Comparison of ENCODE assay signal across 8 cellular contexts in genomic region chr9:100322954-100323536, GRCh38. TPM values are rescaled to one million over a fixed set of nuclear protein-coding genes. Genes with fewer than 3 reads are reported as not detected.
DNase-seq lines count a peak whose midpoint lies in the region; ATAC-seq, FAIRE-seq and TF ChIP-seq lines count a peak whose summit lies in the region.

No MANE protein-coding gene starts in this region.

- intact Hi-C loops in mucosa of descending colon (cut with DNase I, micrococcal nuclease) = no loop called here

- H3K9me3 Mint-ChIP-seq in activated CD8-positive, alpha-beta memory T cell treated with anti-CD3 and anti-CD28 coated beads, Interleukin-2, amount 10 ng/mL, durations not matched to agents 7 days and 5 days (ENCODE audit: low read depth) = no peaks in the 10 kb centered on the region

- H3K4me1 Mint-ChIP-seq in activated CD8-positive, alpha-beta memory T cell treated with anti-CD3 and anti-CD28 coated beads, Interleukin-2, amount 10 ng/mL, durations not matched to agents 7 days and 5 days = peaks cover 5% of the 10 kb centered on the region

- DNase-seq in activated CD8-positive, alpha-beta memory T cell treated with anti-CD3 and anti-CD28 coated beads, Interleukin-2, amount 10 ng/mL, durations not matched to agents 7 days and 5 days = peak; percentile 53
- no peak for DNase-seq in activated CD8-positive, alpha-beta memory T cell treated with anti-CD3 and anti-CD28 coated beads for 24 hours
- DNase-seq in HTR-8/SVneo (ENCODE audit: insufficient read length, low spot score) (peak; percentile 8), RKO (ENCODE audit: low spot score) (peak; percentile 70), dermis microvascular lymphatic vessel endothelial cell (ENCODE audit: low read depth in 2 of 2) (peak; percentile 38 to 50), mucosa of descending colon (peak in 1 of 3 donors; percentile 52)

- H3K36me3 ChIP-seq in mucosa of descending colon (ENCODE audit: low read depth) = no peaks in the 10 kb centered on the region

- FAIRE-seq in HTR-8/SVneo (lab: Jason Lieb, UNC) = no peak

- no peaks in the 10 kb centered on the region for H3K9me3 ChIP-seq in mucosa of descending colon

- TF ChIP-seq CTCF in mucosa of descending colon (IDR thresholded peaks at IDR 0.05) = peak; percentile 41

- H3K4me3 ChIP-seq in mucosa of descending colon = no peak overlapping the region

- ATAC-seq in activated CD8-positive, alpha-beta memory T cell treated with anti-CD3 and anti-CD28 coated beads, Interleukin-2, amount 10 ng/mL, durations not matched to agents 7 days and 5 days = no peak
- ATAC-seq in mucosa of descending colon (no peak), GM19455 (IDR thresholded peaks at IDR 0.05; ENCODE audit: unreplicated experiment) (no peak), GM21447 (IDR thresholded peaks at IDR 0.05; ENCODE audit: unreplicated experiment) (no peak)

- H3K4me1 ChIP-seq in mucosa of descending colon (ENCODE audit: low read depth) = no peaks in the 10 kb centered on the region

- no peak overlapping the region for H3K27ac Mint-ChIP-seq in activated CD8-positive, alpha-beta memory T cell treated with anti-CD3 and anti-CD28 coated beads, Interleukin-2, amount 10 ng/mL, durations not matched to agents 7 days and 5 days

- H3K4me3 Mint-ChIP-seq in activated CD8-positive, alpha-beta memory T cell treated with anti-CD3 and anti-CD28 coated beads, Interleukin-2, amount 10 ng/mL, durations not matched to agents 7 days and 5 days = no peak overlapping the region

- peaks cover 34% of the 10 kb centered on the region for H3K36me3 Mint-ChIP-seq in activated CD8-positive, alpha-beta memory T cell treated with anti-CD3 and anti-CD28 coated beads, Interleukin-2, amount 10 ng/mL, durations not matched to agents 7 days and 5 days

- H3K27me3 Mint-ChIP-seq in activated CD8-positive, alpha-beta memory T cell treated with anti-CD3 and anti-CD28 coated beads, Interleukin-2, amount 10 ng/mL, durations not matched to agents 7 days and 5 days = no peaks in the 10 kb centered on the region

- CTCF ChIA-PET in activated CD8-positive, alpha-beta memory T cell treated with anti-CD3 and anti-CD28 coated beads, Interleukin-2, amount 10 ng/mL, durations not matched to agents 7 days and 5 days (lab: Charles Lee) = interaction anchor here (1.0 to 4.0 kb wide), 7 partner anchors 27 to 512 kb away, joined by 3 to 30 read pairs (median 4); partner anchors contain the start of genes MSANTD3 and TEX10

RNA-seq across cellular contexts. Expression of gene TEX10, which starts 29.7 kb away (rescaled TPM):
- 10 to 100 TPM; 21.0 to 24.4 TPM for total RNA-seq in activated CD8-positive, alpha-beta memory T cell treated with anti-CD3 and anti-CD28 coated beads, Interleukin-2, amount 10 ng/mL, durations not matched to agents 7 days and 5 days
- total RNA-seq in dermis microvascular lymphatic vessel endothelial cell = 22.3 and 28.1 TPM in 2 replicates
- 10 to 100 TPM in 2 of 3 donors, 1 to 10 TPM in 1; 8.1 to 11.6 (median 11.0) TPM for total RNA-seq in mucosa of descending colon
